In genomic region chr20:17617212-17617867, GRCh38 we compare ENCODE assay signal across 7 cellular contexts. TPM values are rescaled to one million over a fixed set of nuclear protein-coding genes. Genes with fewer than 3 reads are reported as not detected.
DNase-seq lines count a peak whose midpoint lies in the region; ATAC-seq and TF ChIP-seq lines count a peak whose summit lies in the region.

No MANE protein-coding gene starts in this region.

- H3K9me3 Mint-ChIP-seq in activated CD4-positive, alpha-beta T cell treated with anti-CD3 and anti-CD28 coated beads for 36 hours (ENCODE audit: low read depth): no peaks in the 10 kb centered on the region
- H3K9me3 Mint-ChIP-seq in mesothelial cell of epicardium: no peaks in the 10 kb centered on the region

- CTCF ChIA-PET in activated CD4-positive, alpha-beta T cell treated with anti-CD3 and anti-CD28 coated beads for 36 hours (lab: Charles Lee): interaction anchor here (2.5 to 5.5 kb wide), 3 partner anchors 75 to 113 kb away, joined by 6 to 27 read pairs (median 17); no protein-coding TSS in a partner anchor

- DNase-seq in GM12864 (ENCODE audit: low read depth): no peak
- DNase-seq in NCI-H1105 (lab: John Stamatoyannopoulos, UW): peak; percentile 75
- peak; percentile 72 for DNase-seq in activated CD4-positive, alpha-beta T cell treated with anti-CD3 and anti-CD28 coated beads for 36 hours
- peak; percentile 25 for DNase-seq in effector CD8-positive, alpha-beta T cell (lab: John Stamatoyannopoulos, UW)
- DNase-seq in mesothelial cell of epicardium (ENCODE audit: low spot score in 2 of 2, unreplicated experiment in 2 of 2): peak in 1 of 2 experiments; percentile 69
- DNase-seq in thyroid gland: peak; percentile 77 to 79
- no peak for DNase-seq in DMS153 treated with DMSO at 0.1 percent for 48 hours (lab: John Stamatoyannopoulos, UW; ENCODE audit: unreplicated experiment)

- no peaks in the 10 kb centered on the region for H3K9me3 ChIP-seq in thyroid gland

- H3K36me3 ChIP-seq in thyroid gland: peaks cover 54 to 74% of the 10 kb centered on the region in 2 donors

- ATAC-seq in activated CD4-positive, alpha-beta T cell treated with anti-CD3 and anti-CD28 coated beads for 36 hours: peak; percentile 71

- 51 to 76% methylated on average over 9 to 10 of the region's 15 CpGs for WGBS in thyroid gland, 2 donors

- intact Hi-C loops in activated CD4-positive, alpha-beta T cell treated with anti-CD3 and anti-CD28 coated beads for 36 hours (cut with DNase I, micrococcal nuclease): loop anchor here (1.0 kb wide), 2 partner anchors 80 to 112 kb away; no protein-coding TSS in a partner anchor
- intact Hi-C loops in thyroid gland (cut with DNase I): loop anchor here (5.0 kb wide), 1 partner anchor 85 kb away; the partner anchor contains the start of gene BFSP1

- no peak for TF ChIP-seq POLR2A in thyroid gland (IDR thresholded peaks at IDR 0.05)

- TF ChIP-seq CTCF in GM12864 (IDR thresholded peaks at IDR 0.05; ENCODE audit: low read depth, low read length, missing control alignments): peak; percentile 64
- TF ChIP-seq CTCF in mesothelial cell of epicardium (IDR thresholded peaks at IDR 0.05; ENCODE audit: unreplicated experiment): peak; percentile 63
- TF ChIP-seq CTCF in thyroid gland (IDR thresholded peaks at IDR 0.05): peak; percentile 59 to 98 (median 93)

- H3K4me1 Mint-ChIP-seq in activated CD4-positive, alpha-beta T cell treated with anti-CD3 and anti-CD28 coated beads for 36 hours: peaks cover 5% of the 10 kb centered on the region
- peaks cover 10% of the 10 kb centered on the region for H3K4me1 Mint-ChIP-seq in mesothelial cell of epicardium

- POLR2A ChIA-PET in activated CD4-positive, alpha-beta T cell treated with anti-CD3 and anti-CD28 coated beads for 36 hours (lab: Charles Lee): no interaction called here

- H3K27ac ChIP-seq in thyroid gland: peak overlapping the region; percentile 9 to 86 (median 75)

- H3K4me3 ChIP-seq in GM12864 (ENCODE audit: low read depth, low read length) (no peak overlapping the region), thyroid gland (replicated peaks in 1 of 3) (no peak overlapping the region)

- no peaks in the 10 kb centered on the region for H3K27me3 ChIP-seq in thyroid gland

- H3K4me1 ChIP-seq in thyroid gland: peaks cover 9 to 29% of the 10 kb centered on the region in 2 donors

- H3K27me3 Mint-ChIP-seq in activated CD4-positive, alpha-beta T cell treated with anti-CD3 and anti-CD28 coated beads for 36 hours: no peaks in the 10 kb centered on the region
- no peaks in the 10 kb centered on the region for H3K27me3 Mint-ChIP-seq in mesothelial cell of epicardium (ENCODE audit: low read depth)

- no peak overlapping the region for H3K4me3 Mint-ChIP-seq in activated CD4-positive, alpha-beta T cell treated with anti-CD3 and anti-CD28 coated beads for 36 hours
- H3K4me3 Mint-ChIP-seq in mesothelial cell of epicardium: no peak overlapping the region

- no peak overlapping the region for H3K27ac Mint-ChIP-seq in activated CD4-positive, alpha-beta T cell treated with anti-CD3 and anti-CD28 coated beads for 36 hours
- H3K27ac Mint-ChIP-seq in mesothelial cell of epicardium: no peak overlapping the region

- peaks cover 4% of the 10 kb centered on the region for H3K36me3 Mint-ChIP-seq in activated CD4-positive, alpha-beta T cell treated with anti-CD3 and anti-CD28 coated beads for 36 hours (ENCODE audit: low read depth)
- H3K36me3 Mint-ChIP-seq in mesothelial cell of epicardium: peaks cover 8% of the 10 kb centered on the region

RNA-seq across cellular contexts. Expression of gene DSTN, which starts 47.5 kb away (rescaled TPM):
- 10 to 100 TPM; 66.2 to 68.4 TPM for total RNA-seq in activated CD4-positive, alpha-beta T cell treated with anti-CD3 and anti-CD28 coated beads for 36 hours
- total RNA-seq in mesothelial cell of epicardium (192 to 199 TPM (median 193 TPM) in 3 replicates), thyroid gland (100 to 1,000 TPM; 504 to 681 (median 560) TPM)

Comparison
In these comparisons a context has a peak if more than half of its experiments do, and no peak if none do; other contexts are left out.
1. DNase-seq: peak in NCI-H1105 (single experiment), activated CD4-positive, alpha-beta T cell treated with anti-CD3 and anti-CD28 coated beads for 36 hours (single experiment), effector CD8-positive, alpha-beta T cell (single experiment) and thyroid gland (2 of 2); none in GM12864 (single experiment) and DMS153 treated with DMSO at 0.1 percent for 48 hours (single experiment).
2. Peak in every context shown above with its lines, with median percentiles within 50 percentile points of each other: CTCF ChIP-seq.